Comparison of ENCODE assay signal across 1 cellular context in the genomic region with DNA sequence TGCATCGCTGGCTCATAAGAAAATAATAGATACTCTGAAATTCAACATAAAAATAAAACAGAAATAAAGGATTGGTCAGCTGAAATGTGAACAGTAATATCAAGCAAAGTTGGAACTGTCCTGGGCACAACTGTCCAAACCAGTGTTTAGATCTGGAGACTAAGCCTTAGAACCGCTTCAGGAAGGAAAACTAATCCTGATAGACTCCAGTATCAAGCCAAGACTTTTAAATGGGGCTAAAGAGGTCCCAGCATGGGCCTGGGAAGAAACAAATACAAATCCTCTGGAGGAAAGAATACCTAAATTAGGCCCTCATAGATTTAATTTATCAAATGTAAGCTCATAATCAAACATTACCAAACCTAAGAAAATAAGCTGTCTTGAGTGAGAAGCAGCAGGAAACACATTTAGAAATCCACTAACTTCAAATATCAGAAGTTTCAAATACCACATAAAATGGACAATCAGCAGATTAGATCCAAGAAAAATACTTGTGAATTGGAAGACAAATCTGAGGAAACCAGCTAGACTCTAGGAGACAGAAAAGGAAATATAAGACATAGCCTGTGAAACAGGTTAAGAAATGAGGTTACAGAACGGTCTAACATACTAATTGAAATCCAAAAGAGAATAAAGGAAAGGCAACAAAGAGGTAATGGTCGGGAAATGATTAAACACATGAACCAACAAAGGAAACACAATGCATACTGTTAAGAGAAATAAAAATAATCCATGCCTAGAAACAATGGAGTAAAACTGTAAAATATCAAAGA.
TF ChIP-seq lines count a peak whose summit lies in the region.

No MANE protein-coding gene starts in this region.

TF ChIP-seq in WTC11, 78 proteins besides CTCF, POLR2A, EP300 and RAD21 (continued from another document):
- no peak for TF ChIP-seq AR (CRISPR knock-in tag; IDR thresholded peaks at IDR 0.05)
- no peak for TF ChIP-seq CREM (CRISPR knock-in tag; IDR thresholded peaks at IDR 0.05)
- no peak for TF ChIP-seq MLX (CRISPR knock-in tag; IDR thresholded peaks at IDR 0.05)
- no peak for TF ChIP-seq RORB (CRISPR knock-in tag; IDR thresholded peaks at IDR 0.05)
